In genomic region chr12:15550778-15551177, GRCh38 we compare ENCODE assay signal across 13 cellular contexts.
"Had no signal": no experiment of that assay in that cellular context is flagged by ENCODE, and none has a peak within 500 bp of the region (broad histone marks: within the 10 kb centered on the region; RNA-seq: fewer than 3 reads in every experiment).

No MANE protein-coding gene starts in this region.

- H3K27ac ChIP-seq: neural progenitor cell, ovary, suprapubic skin had no signal

- H3K4me3 ChIP-seq: neural progenitor cell, ovary, suprapubic skin had no signal

- H3K27me3 ChIP-seq: neural progenitor cell, ovary, suprapubic skin had no signal

- DNase-seq: activated CD4-positive, alpha-beta T cell treated with anti-CD3 and anti-CD28 coated beads, Interleukin-2, amount 50 U/mL, for 48 hours; activated CD8-positive, alpha-beta memory T cell treated with anti-CD3 and anti-CD28 coated beads, Interleukin-2, amount 10 ng/mL, durations not matched to agents 7 days and 5 days; activated T-cell treated with anti-CD3 and anti-CD28 coated beads, Interleukin-2, amount 50 U/mL, for 24 hours; amniotic stem cell; caudate nucleus; islet precursor cell; ovary; trophoblast cell had no signal

- H3K4me1 ChIP-seq: neural progenitor cell, suprapubic skin had no signal

- H3K9me3 ChIP-seq: ovary, suprapubic skin had no signal

- H2AFZ ChIP-seq: neural progenitor cell had no signal

- H3K36me3 Mint-ChIP-seq: neural progenitor cell had no signal

- H3K9me3 Mint-ChIP-seq: neural progenitor cell had no signal

- H3K9ac ChIP-seq: neural progenitor cell had no signal

- H3K27me3 Mint-ChIP-seq: activated naive CD8-positive, alpha-beta T cell; activated T-cell treated with anti-CD3 and anti-CD28 coated beads, Interleukin-2, amount 50 U/mL, for 24 hours; stimulated activated naive CD8-positive, alpha-beta T cell treated with anti-CD3 and anti-CD28 coated beads, Interleukin-15, Interleukin-2, amounts not matched to agents 100 ng/mL and 50 ng/mL, for 24 hours had no signal

- H3K27ac Mint-ChIP-seq: activated CD8-positive, alpha-beta memory T cell treated with anti-CD3 and anti-CD28 coated beads, Interleukin-2, amount 10 ng/mL, durations not matched to agents 7 days and 5 days; activated naive CD8-positive, alpha-beta T cell; activated T-cell treated with anti-CD3 and anti-CD28 coated beads, Interleukin-2, amount 50 U/mL, for 24 hours; neural progenitor cell; stimulated activated naive CD8-positive, alpha-beta T cell treated with anti-CD3 and anti-CD28 coated beads, Interleukin-15, Interleukin-2, amounts not matched to agents 100 ng/mL and 50 ng/mL, for 24 hours had no signal

- ATAC-seq: activated CD8-positive, alpha-beta memory T cell treated with anti-CD3 and anti-CD28 coated beads, Interleukin-2, amount 10 ng/mL, durations not matched to agents 7 days and 5 days; sciatic nerve had no signal

- H3K4me2 ChIP-seq: neural progenitor cell had no signal

- H3K4me3 Mint-ChIP-seq: activated CD8-positive, alpha-beta memory T cell treated with anti-CD3 and anti-CD28 coated beads, Interleukin-2, amount 10 ng/mL, durations not matched to agents 7 days and 5 days; activated naive CD8-positive, alpha-beta T cell; activated T-cell treated with anti-CD3 and anti-CD28 coated beads, Interleukin-2, amount 50 U/mL, for 24 hours; neural progenitor cell; stimulated activated naive CD8-positive, alpha-beta T cell treated with anti-CD3 and anti-CD28 coated beads, Interleukin-15, Interleukin-2, amounts not matched to agents 100 ng/mL and 50 ng/mL, for 24 hours had no signal

- H3K36me3 ChIP-seq: neural progenitor cell, ovary, suprapubic skin had no signal

- H3K4me1 Mint-ChIP-seq: neural progenitor cell had no signal
